ENCODE assay signal across 8 cellular contexts in the genomic region with DNA sequence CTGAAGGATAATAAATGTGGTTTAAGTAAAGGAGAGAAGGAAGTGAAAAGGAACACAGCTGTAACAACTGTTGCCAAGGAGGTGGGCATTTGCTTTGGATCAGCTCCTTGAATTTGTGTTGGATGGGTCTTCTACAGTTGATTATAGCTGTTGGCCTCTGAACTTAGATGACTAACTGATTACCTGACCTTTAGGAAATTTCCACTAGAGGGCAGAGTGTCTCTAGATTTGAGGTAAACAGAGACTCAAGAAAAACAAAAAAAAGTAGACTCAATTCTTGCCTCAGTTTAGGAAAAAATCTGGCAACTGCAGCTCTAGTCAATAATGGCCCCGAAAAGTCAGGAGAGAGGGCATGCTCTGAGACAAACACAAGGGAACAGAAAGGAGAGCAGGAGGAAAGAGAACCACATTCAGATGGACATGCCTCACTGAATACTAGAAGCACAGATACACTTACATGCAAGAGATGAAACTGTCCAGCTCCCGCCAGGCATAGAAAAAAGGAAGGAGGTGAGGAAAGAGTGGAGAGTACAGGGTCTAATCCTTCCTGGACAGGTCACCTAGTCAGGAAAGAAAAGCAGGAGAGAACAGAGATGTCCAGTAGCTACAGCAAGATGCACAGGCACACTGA. TPM values are rescaled to one million over a fixed set of nuclear protein-coding genes. Genes with fewer than 3 reads are reported as not detected.
A peak's percentile ranks its signal among the peaks of the same experiment; 100 is the strongest.
DNase-seq lines count a peak whose midpoint lies in the region; ATAC-seq, FAIRE-seq and TF ChIP-seq lines count a peak whose summit lies in the region.

No MANE protein-coding gene starts in this region.

- WGBS in small intestine, 3 donors, result 47 to 85% (median 56%) methylated on average over 2 of the region's 2 CpGs

- no peak for ATAC-seq in HG03521 (IDR thresholded peaks at IDR 0.05; ENCODE audit: unreplicated experiment)
- ATAC-seq in HG02852 (IDR thresholded peaks at IDR 0.05; ENCODE audit: unreplicated experiment), result no peak

- no peaks in the 10 kb centered on the region for H3K4me1 ChIP-seq in small intestine (ENCODE audit: control insufficient read depth in 2 of 2, insufficient read depth in 1 of 2, low read depth in 1 of 2, low read length in 1 of 2)

- POLR2A ChIA-PET in AG04450 (lab: Yijun Ruan, JAX), result interaction anchor here (0.6 to 1.5 kb wide), 3 partner anchors 20 to 35 kb away, joined by 3 to 6 read pairs (median 4); partner anchors contain the start of gene COX14

- CTCF ChIA-PET in AG04450 (lab: Charles Lee), result interaction anchor here (0.7 to 3.0 kb wide), 16 partner anchors 9 to 275 kb away, joined by 3 to 23 read pairs (median 4); partner anchors contain the start of genes COX14 and SMARCD1

- TF ChIP-seq CTCF in AG04450 (IDR thresholded peaks at IDR 0.05; ENCODE audit: low read depth, low read length) (peak; percentile 36), GM12874 (IDR thresholded peaks at IDR 0.05; ENCODE audit: insufficient read depth, low read depth, low read length) (peak; percentile 46; the same call in 1 of the 2 replicates)

- no peak for FAIRE-seq in small intestine (lab: Jason Lieb, UNC)

- H3K27me3 ChIP-seq in AG04450 (ENCODE audit: control insufficient read depth, insufficient read depth, low read length) (no peaks in the 10 kb centered on the region), small intestine (ENCODE audit: control insufficient read depth in 2 of 2, insufficient read depth in 2 of 2, low read length in 2 of 2) (no peaks in the 10 kb centered on the region)

- H3K27ac ChIP-seq in AG04450 (ENCODE audit: low read depth, low read length) (no peak overlapping the region), small intestine (ENCODE audit: low read depth in 1 of 2, low read length in 1 of 2) (no peak overlapping the region)

- H3K4me3 ChIP-seq in AG04450 (ENCODE audit: low read depth, low read length) (no peak overlapping the region), small intestine (ENCODE audit: low read depth in 1 of 2, low read length in 2 of 2) (no peak overlapping the region)

- DNase-seq in AG04450 (ENCODE audit: low read depth, low spot score) (no peak), SK-N-DZ (ENCODE audit: low spot score) (peak; percentile 43), fibroblast of gingiva (ENCODE audit: low read depth) (peak; percentile 34), small intestine (peak; percentile 43), cortex of kidney (lab: John Stamatoyannopoulos, UW) (no peak)

- peaks cover 7 to 12% of the 10 kb centered on the region in 2 donors for H3K36me3 ChIP-seq in small intestine (ENCODE audit: control insufficient read depth in 2 of 2, insufficient read depth in 2 of 2, low read length in 2 of 2)

- H3K9me3 ChIP-seq in AG04450 (ENCODE audit: control insufficient read depth, insufficient read depth, low read length) (no peaks in the 10 kb centered on the region), small intestine (ENCODE audit: control insufficient read depth, low read depth) (no peaks in the 10 kb centered on the region)

RNA-seq across cellular contexts. Expression of gene COX14, which starts 20.6 kb away (rescaled TPM):
- polyA plus RNA-seq in AG04450 (2011; rRNA removed) (77.0 and 90.6 TPM in 2 replicates), small intestine (100 to 1,000 TPM; 133 to 236 (median 182) TPM)
- polyA minus RNA-seq in AG04450 (2011; rRNA and poly(A)+ RNA removed), result 22.2 and 30.6 TPM in 2 replicates
- polyA plus RNA-seq in SK-N-DZ (2014; cell fraction: cytosol; rRNA removed), result 64.0 and 74.6 TPM in 2 replicates
- polyA plus RNA-seq in SK-N-DZ (2014; cell fraction: nucleus; rRNA removed), result 32.3 and 35.7 TPM in 2 replicates

RNA-seq across cellular contexts. Expression of gene GPD1, which starts 28.8 kb away (rescaled TPM):
- 0.04 and 0.05 TPM in 2 replicates for polyA plus RNA-seq in AG04450 (2011; rRNA removed)
- not detected in 2 replicates for polyA minus RNA-seq in AG04450 (2011; rRNA and poly(A)+ RNA removed)
- not detected in 2 replicates for polyA plus RNA-seq in SK-N-DZ (2014; cell fraction: cytosol; rRNA removed)
- polyA plus RNA-seq in SK-N-DZ (2014; cell fraction: nucleus; rRNA removed), result 0.77 and 1.7 TPM in 2 replicates
- polyA plus RNA-seq in small intestine, result 100 to 1,000 TPM in 2 of 3 donors, 10 to 100 TPM in 1; 97.1 to 198 (median 117) TPM

RNA-seq across cellular contexts. Expression of gene CERS5, which starts 34.5 kb away (rescaled TPM):
- polyA plus RNA-seq in AG04450 (2011; rRNA removed), result 76.1 and 83.3 TPM in 2 replicates
- polyA minus RNA-seq in AG04450 (2011; rRNA and poly(A)+ RNA removed), result 77.9 and 80.7 TPM in 2 replicates
- 26.2 and 36.2 TPM in 2 replicates for polyA plus RNA-seq in SK-N-DZ (2014; cell fraction: cytosol; rRNA removed)
- polyA plus RNA-seq in SK-N-DZ (2014; cell fraction: nucleus; rRNA removed), result 34.9 and 42.6 TPM in 2 replicates
- 10 to 100 TPM; 10.1 to 22.3 (median 15.4) TPM for polyA plus RNA-seq in small intestine

RNA-seq across cellular contexts. Expression of gene SMARCD1, which starts 47.5 kb away (rescaled TPM):
- 57.2 and 65.1 TPM in 2 replicates for polyA plus RNA-seq in AG04450 (2011; rRNA removed)
- polyA minus RNA-seq in AG04450 (2011; rRNA and poly(A)+ RNA removed), result 78.2 and 79.2 TPM in 2 replicates
- polyA plus RNA-seq in SK-N-DZ (2014; cell fraction: cytosol; rRNA removed), result 157 and 166 TPM in 2 replicates
- 97.6 and 155 TPM in 2 replicates for polyA plus RNA-seq in SK-N-DZ (2014; cell fraction: nucleus; rRNA removed)
- 10 to 100 TPM; 18.1 to 20.9 (median 20.6) TPM for polyA plus RNA-seq in small intestine

Comparison
In these comparisons a context has a peak if more than half of its experiments do, and no peak if none do; other contexts are left out.
1. DNase-seq: peak in SK-N-DZ (single experiment), fibroblast of gingiva (single experiment) and small intestine (single experiment); none in AG04450 (single experiment) and cortex of kidney (single experiment).
2. RNA of gene GPD1, which starts 28.8 kb away (polyA plus RNA-seq): 97.1 to 198 TPM in small intestine; 0.04 to 0.05 TPM in AG04450; every median in the first group is over 10 times any median in the second.